ENCODE assay signal across 2 cellular contexts in genomic region chr10:95505641-95506040, GRCh38.
TF ChIP-seq lines count a peak whose summit lies in the region.

No MANE protein-coding gene starts in this region.

TF ChIP-seq in HepG2, 621 proteins besides CTCF, POLR2A, EP300 and RAD21:
- TF ChIP-seq MTERF4 (CRISPR knock-in tag; IDR thresholded peaks at IDR 0.05) = no peak
- no peak for TF ChIP-seq HBP1 (CRISPR knock-in tag; IDR thresholded peaks at IDR 0.05; ENCODE audit: low read depth)
- no peak for TF ChIP-seq ZKSCAN5 (CRISPR knock-in tag; IDR thresholded peaks at IDR 0.05)

TF ChIP-seq in GM23338, 12 proteins besides CTCF, POLR2A, EP300 and RAD21:
- TF ChIP-seq EZH2phosphoT487 (IDR thresholded peaks at IDR 0.05; ENCODE audit: unreplicated experiment) = no peak
- no peak for TF ChIP-seq JUNB (IDR thresholded peaks at IDR 0.05; ENCODE audit: unreplicated experiment)
- TF ChIP-seq ZNF114 (CRISPR knock-in tag; IDR thresholded peaks at IDR 0.05) = no peak
